Comparison of ENCODE assay signal across 8 cellular contexts in genomic region chr7:129053938-129054437, GRCh38. TPM values are rescaled to one million over a fixed set of nuclear protein-coding genes. Genes with fewer than 3 reads are reported as not detected.
DNase-seq lines count a peak whose midpoint lies in the region; ATAC-seq and TF ChIP-seq lines count a peak whose summit lies in the region.

No MANE protein-coding gene starts in this region.

- intact Hi-C loops in breast epithelium (cut with DNase I; ENCODE audit: low total_unique reads): no loop called here
- intact Hi-C loops in aorta (cut with DNase I): no loop called here

- H3K27me3 ChIP-seq in Loucy (ENCODE audit: insufficient read depth, low read length, poor library complexity, severe bottlenecking): no peaks in the 10 kb centered on the region
- H3K27me3 ChIP-seq in breast epithelium: no peaks in the 10 kb centered on the region
- no peaks in the 10 kb centered on the region for H3K27me3 ChIP-seq in aorta (ENCODE audit: control insufficient read depth in 1 of 2, insufficient read depth in 2 of 2, low read length in 1 of 2)

- H2AFZ ChIP-seq in Loucy (ENCODE audit: low read length): peak overlapping the region; percentile 88

- no peaks in the 10 kb centered on the region for H3K36me3 ChIP-seq in Loucy (ENCODE audit: insufficient read depth, low read length)
- H3K36me3 ChIP-seq in breast epithelium: no peaks in the 10 kb centered on the region
- H3K36me3 ChIP-seq in aorta (ENCODE audit: control insufficient read depth in 1 of 2, insufficient read depth in 2 of 2, low read length in 1 of 2): no peaks in the 10 kb centered on the region

- no peaks in the 10 kb centered on the region for H3K9me2 ChIP-seq in Loucy (replicated peaks; ENCODE audit: low read depth, low read length)

- H3F3A ChIP-seq in Loucy (ENCODE audit: low read depth): no peaks in the 10 kb centered on the region

- DNase-seq in EH (ENCODE audit: low read depth) (peak; percentile 43), breast epithelium (ENCODE audit: low spot score in 2 of 2) (no peak), memory B cell (ENCODE audit: low spot score in 2 of 2) (no peak), aorta (no peak), left lobe of liver (ENCODE audit: low spot score) (no peak), AG08396 (ENCODE audit: low spot score) (no peak)

- no peaks in the 10 kb centered on the region for H3K9me3 Mint-ChIP-seq in memory B cell

- peak overlapping the region; percentile 96 for H3K27ac Mint-ChIP-seq in memory B cell

- H3K27ac ChIP-seq in breast epithelium: peak overlapping the region; percentile 97 to 98
- peak overlapping the region in 1 of 2 donors; percentile 81 for H3K27ac ChIP-seq in aorta (ENCODE audit: low read depth in 1 of 2, low read length in 2 of 2)

- no peak for TF ChIP-seq POLR2A in breast epithelium (IDR thresholded peaks at IDR 0.05)

- peak overlapping the region; percentile 96 for H3K4me2 ChIP-seq in Loucy (ENCODE audit: low read depth, low read length, poor library complexity, severe bottlenecking)

- H4K20me1 ChIP-seq in Loucy (ENCODE audit: insufficient read depth, low read length, poor library complexity, severe bottlenecking): peaks cover 44% of the 10 kb centered on the region

- peaks cover 40% of the 10 kb centered on the region for H3K4me1 ChIP-seq in Loucy (ENCODE audit: insufficient read depth, low read length, poor library complexity, severe bottlenecking)
- H3K4me1 ChIP-seq in breast epithelium: peaks cover 4 to 7% of the 10 kb centered on the region in 2 donors
- H3K4me1 ChIP-seq in aorta (ENCODE audit: control insufficient read depth in 1 of 2, insufficient read depth in 2 of 2, low read length in 2 of 2): no peaks in the 10 kb centered on the region

- no peaks in the 10 kb centered on the region for H3K27me3 Mint-ChIP-seq in memory B cell

- peaks cover 12% of the 10 kb centered on the region for H3K36me3 Mint-ChIP-seq in memory B cell

- 0 to 1% methylated on average over 10 of the region's 10 CpGs for WGBS in aorta, 2 donors

- peak overlapping the region; percentile 86 for H3K4me3 ChIP-seq in Loucy (ENCODE audit: low read length, poor library complexity, severe bottlenecking)
- H3K4me3 ChIP-seq in breast epithelium: peak overlapping the region; percentile 67 to 89 (median 84)
- H3K4me3 ChIP-seq in aorta (ENCODE audit: low read length in 2 of 2): peak overlapping the region; percentile 43 to 69

- H3K4me3 Mint-ChIP-seq in memory B cell: peak overlapping the region; percentile 99

- H3K79me2 ChIP-seq in Loucy (ENCODE audit: insufficient read depth, low read length): peaks cover 61% of the 10 kb centered on the region

- peak overlapping the region; percentile 89 for H3K9ac ChIP-seq in Loucy (ENCODE audit: low read depth, low read length, poor library complexity, severe bottlenecking)

- peaks cover 26% of the 10 kb centered on the region for H3K4me1 Mint-ChIP-seq in memory B cell

- ATAC-seq in memory B cell (ENCODE audit: low read depth) (no peak), aorta (ENCODE audit: low FRiP score) (no peak), left lobe of liver (no peak), GM18868 (IDR thresholded peaks at IDR 0.05; ENCODE audit: unreplicated experiment) (no peak)

- TF ChIP-seq CTCF in Loucy (conservative IDR thresholded peaks at IDR 0.05; ENCODE audit: low read length) (no peak), breast epithelium (IDR thresholded peaks at IDR 0.05) (no peak)

- no peaks in the 10 kb centered on the region for H3K9me3 ChIP-seq in Loucy (ENCODE audit: insufficient read depth, low read depth, low read length)
- H3K9me3 ChIP-seq in breast epithelium: no peaks in the 10 kb centered on the region
- no peaks in the 10 kb centered on the region for H3K9me3 ChIP-seq in aorta (ENCODE audit: control insufficient read depth, low read length)

RNA-seq across cellular contexts. Expression of gene TNPO3, which starts 0.9 kb away (rescaled TPM):
- 10 to 100 TPM; 36.4 to 42.7 (median 36.6) TPM for total RNA-seq in breast epithelium
- 10 to 100 TPM; 27.2 to 31.4 TPM for total RNA-seq in aorta
- polyA plus RNA-seq in aorta: 10 to 100 TPM; 10.5 to 13.2 TPM
- total RNA-seq in left lobe of liver: 16.6 TPM
